In genomic region chr1:19390901-19391595, GRCh38 we compare ENCODE assay signal across 8 cellular contexts.
DNase-seq lines count a peak whose midpoint lies in the region; ATAC-seq and TF ChIP-seq lines count a peak whose summit lies in the region.

No MANE protein-coding gene starts in this region.

- DNase-seq in COLO668 (lab: John Stamatoyannopoulos, UW; ENCODE audit: unreplicated experiment) (peak; percentile 60), M059J (ENCODE audit: low read depth) (peak; percentile 31), dorsolateral prefrontal cortex (peak in 3 of 10 donors; percentile 40 to 60 (median 57)), midbrain (lab: John Stamatoyannopoulos, UW) (peak; percentile 45)
- peak; percentile 10 to 37 for DNase-seq in activated CD4-positive, alpha-beta T cell treated with anti-CD3 and anti-CD28 coated beads, Interleukin-2, amount 50 U/mL, for 24 hours (ENCODE audit: low read depth in 1 of 2, low spot score in 1 of 2)
- DNase-seq in stimulated activated CD8-positive, alpha-beta memory T cell treated with anti-CD3 and anti-CD28 coated beads, Interleukin-4, amount 100 ng/mL, for 24 hours (ENCODE audit: low read depth), result peak; percentile 38

- H3K27ac ChIP-seq in dorsolateral prefrontal cortex, result peak overlapping the region in 57 of 59 donors; percentile 24 to 86 (median 68)

- peak overlapping the region in 10 of 59 donors; percentile 3 to 34 (median 9) for H3K4me3 ChIP-seq in dorsolateral prefrontal cortex

- ATAC-seq in GM21367 (IDR thresholded peaks at IDR 0.05; ENCODE audit: unreplicated experiment), result peak; percentile 51
- no peak for ATAC-seq in GM21526 (IDR thresholded peaks at IDR 0.05; ENCODE audit: low FRiP score, unreplicated experiment)

- H3K27me3 ChIP-seq in dorsolateral prefrontal cortex, result no peaks in the 10 kb centered on the region

- TF ChIP-seq CTCF in dorsolateral prefrontal cortex (IDR thresholded peaks at IDR 0.05 in 54 of 56, conservative IDR thresholded peaks at IDR 0.05 in 2 of 56; ENCODE audit: low read depth in 1 of 56, partially characterized antibody in 56 of 56), result peak; percentile 57 to 94 (median 84)

- intact Hi-C loops in dorsolateral prefrontal cortex (cut with DNase I), result loop anchor here (2.0 to 10.0 kb wide), 4 partner anchors 46 to 262 kb away; no protein-coding TSS in a partner anchor
